Comparison of ENCODE assay signal across 7 cellular contexts in the genomic region with DNA sequence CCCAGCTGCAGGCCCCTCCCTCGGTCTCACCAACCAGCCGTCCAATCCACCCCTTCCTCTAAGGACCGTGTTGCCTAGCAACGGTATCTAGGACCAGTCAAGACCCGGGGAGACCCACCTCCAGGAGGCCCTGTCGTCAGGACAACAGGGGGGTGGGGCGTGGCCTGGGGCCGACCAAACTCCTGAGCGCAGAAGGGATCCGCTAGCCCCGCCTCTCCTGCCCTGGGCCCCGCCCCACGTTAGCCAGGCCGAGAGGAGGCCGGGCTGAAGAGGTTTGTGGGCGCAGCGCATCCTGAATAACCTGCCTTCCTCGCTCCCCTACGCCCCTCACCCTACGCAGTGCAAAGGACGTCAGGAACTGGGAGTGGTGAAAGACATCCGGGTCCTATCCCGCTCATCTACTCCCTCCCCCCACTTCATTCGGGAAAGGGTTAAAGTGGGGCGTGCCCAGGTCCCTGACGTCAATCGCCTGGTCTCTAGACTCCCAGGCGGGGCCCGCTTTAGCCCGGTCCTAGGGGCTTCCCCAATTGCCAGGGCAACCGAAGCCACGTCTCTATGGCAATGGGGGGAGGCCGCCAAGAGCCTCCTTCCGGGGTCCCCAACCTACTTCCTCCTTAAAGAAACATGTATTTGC. TPM values are rescaled to one million over a fixed set of nuclear protein-coding genes. Genes with fewer than 3 reads are reported as not detected.
A peak's percentile ranks its signal among the peaks of the same experiment; 100 is the strongest.
DNase-seq lines count a peak whose midpoint lies in the region; ATAC-seq and TF ChIP-seq lines count a peak whose summit lies in the region.

No MANE protein-coding gene starts in this region.

- intact Hi-C loops in esophagus squamous epithelium (cut with DNase I) = no loop called here

- WGBS in esophagus squamous epithelium, 2 donors = 4 to 22% methylated on average over 11 to 13 of the region's 34 CpGs

- H3K36me3 Mint-ChIP-seq in activated T-cell treated with anti-CD3 and anti-CD28 coated beads, Interleukin-2, amount 50 U/mL, for 24 hours (ENCODE audit: low read depth) = peaks cover 7% of the 10 kb centered on the region

- no peaks in the 10 kb centered on the region for H3K27me3 Mint-ChIP-seq in activated T-cell treated with anti-CD3 and anti-CD28 coated beads, Interleukin-2, amount 50 U/mL, for 24 hours

- no peak for TF ChIP-seq CTCF in esophagus squamous epithelium (IDR thresholded peaks at IDR 0.05)

- H3K27ac ChIP-seq in esophagus squamous epithelium (peak overlapping the region; percentile 53 to 79 (median 74)), muscle layer of duodenum (ENCODE audit: low read length) (peak overlapping the region; percentile 51)

- H3K27ac Mint-ChIP-seq in activated T-cell treated with anti-CD3 and anti-CD28 coated beads, Interleukin-2, amount 50 U/mL, for 24 hours = peak overlapping the region; percentile 86

- peaks cover 27% of the 10 kb centered on the region for H3K4me1 Mint-ChIP-seq in activated T-cell treated with anti-CD3 and anti-CD28 coated beads, Interleukin-2, amount 50 U/mL, for 24 hours (ENCODE audit: low read depth)

- peak; percentile 68 for ATAC-seq in GM18520 (IDR thresholded peaks at IDR 0.05; ENCODE audit: unreplicated experiment)
- ATAC-seq in HG02970 (IDR thresholded peaks at IDR 0.05; ENCODE audit: low FRiP score, unreplicated experiment) = peak; percentile 84

- DNase-seq in NCI-H510A (lab: John Stamatoyannopoulos, UW) (peak; percentile 92), esophagus squamous epithelium (lab: John Stamatoyannopoulos, UW) (peak; percentile 62)
- DNase-seq in activated T-cell treated with anti-CD3 and anti-CD28 coated beads, Interleukin-2, amount 50 U/mL, for 24 hours = peak; percentile 93
- peak; percentile 86 to 89 for DNase-seq in stimulated activated CD8-positive, alpha-beta memory T cell treated with anti-CD3 and anti-CD28 coated beads, Interleukin-7, amount 100 ng/mL, for 1 hour (ENCODE audit: low read depth in 2 of 2)

- H3K9me3 Mint-ChIP-seq in activated T-cell treated with anti-CD3 and anti-CD28 coated beads, Interleukin-2, amount 50 U/mL, for 24 hours = no peaks in the 10 kb centered on the region

- no peaks in the 10 kb centered on the region for H3K9me3 ChIP-seq in esophagus squamous epithelium
- no peaks in the 10 kb centered on the region for H3K9me3 ChIP-seq in muscle layer of duodenum (ENCODE audit: control insufficient read depth in 1 of 2, low read length in 2 of 2)

- H3K4me1 ChIP-seq in esophagus squamous epithelium (peaks cover 3 to 19% (median 7%) of the 10 kb centered on the region in 3 donors), muscle layer of duodenum (ENCODE audit: control insufficient read depth in 1 of 2, insufficient read depth in 2 of 2, low read length in 2 of 2) (peaks cover 0 to 4% of the 10 kb centered on the region in 2 donors)

- H3K27me3 ChIP-seq in esophagus squamous epithelium = no peaks in the 10 kb centered on the region
- H3K27me3 ChIP-seq in muscle layer of duodenum (ENCODE audit: low read depth, low read length) = no peaks in the 10 kb centered on the region

- H3K36me3 ChIP-seq in esophagus squamous epithelium (peaks cover 0 to 34% (median 7%) of the 10 kb centered on the region in 3 donors), muscle layer of duodenum (ENCODE audit: control insufficient read depth in 1 of 2, insufficient read depth in 2 of 2, low read length in 2 of 2) (peaks cover 14 to 27% of the 10 kb centered on the region in 2 donors)

- H3K4me3 ChIP-seq in esophagus squamous epithelium = peak overlapping the region; percentile 24 to 66 (median 52)
- peak overlapping the region; percentile 55 to 69 for H3K4me3 ChIP-seq in muscle layer of duodenum (ENCODE audit: low read depth in 1 of 2, low read length in 2 of 2)

- peak in 2 of 4 donors; percentile 14 to 17 for TF ChIP-seq POLR2A in esophagus squamous epithelium (IDR thresholded peaks at IDR 0.05)

- peak overlapping the region; percentile 74 for H3K4me3 Mint-ChIP-seq in activated T-cell treated with anti-CD3 and anti-CD28 coated beads, Interleukin-2, amount 50 U/mL, for 24 hours

RNA-seq across cellular contexts. Expression of a gene that starts 14.7 kb away (rescaled TPM):
- 10 to 100 TPM in 1 of 4 donors, 1 to 10 TPM in 3; 2.6 to 13.9 (median 6.0) TPM for total RNA-seq in esophagus squamous epithelium

RNA-seq across cellular contexts. Expression of a gene that starts 14.8 kb away (rescaled TPM):
- 100 to 1,000 TPM; 453 to 742 (median 464) TPM for total RNA-seq in esophagus squamous epithelium

RNA-seq across cellular contexts. Expression of a gene that starts 25.8 kb away (rescaled TPM):
- 1 to 10 TPM in 1 of 4 donors, under 1 TPM in 2, not detected in 1; 0.42 to 1.1 (median 0.97) TPM for total RNA-seq in esophagus squamous epithelium

RNA-seq across cellular contexts. Expression of a gene that starts 29.4 kb away (rescaled TPM):
- 10 to 100 TPM; 21.4 to 58.0 (median 37.3) TPM for total RNA-seq in esophagus squamous epithelium

RNA-seq across cellular contexts. Expression of a gene that starts 34.3 kb away (rescaled TPM):
- total RNA-seq in esophagus squamous epithelium = 10 to 100 TPM; 24.7 to 30.6 (median 27.0) TPM

Comparison
In these comparisons a context has a peak if more than half of its experiments do, and no peak if none do; other contexts are left out.
1. Peak in every context shown above with its lines: DNase-seq, ATAC-seq, H3K4me3 ChIP-seq and H3K27ac ChIP-seq.